In the genomic region with DNA sequence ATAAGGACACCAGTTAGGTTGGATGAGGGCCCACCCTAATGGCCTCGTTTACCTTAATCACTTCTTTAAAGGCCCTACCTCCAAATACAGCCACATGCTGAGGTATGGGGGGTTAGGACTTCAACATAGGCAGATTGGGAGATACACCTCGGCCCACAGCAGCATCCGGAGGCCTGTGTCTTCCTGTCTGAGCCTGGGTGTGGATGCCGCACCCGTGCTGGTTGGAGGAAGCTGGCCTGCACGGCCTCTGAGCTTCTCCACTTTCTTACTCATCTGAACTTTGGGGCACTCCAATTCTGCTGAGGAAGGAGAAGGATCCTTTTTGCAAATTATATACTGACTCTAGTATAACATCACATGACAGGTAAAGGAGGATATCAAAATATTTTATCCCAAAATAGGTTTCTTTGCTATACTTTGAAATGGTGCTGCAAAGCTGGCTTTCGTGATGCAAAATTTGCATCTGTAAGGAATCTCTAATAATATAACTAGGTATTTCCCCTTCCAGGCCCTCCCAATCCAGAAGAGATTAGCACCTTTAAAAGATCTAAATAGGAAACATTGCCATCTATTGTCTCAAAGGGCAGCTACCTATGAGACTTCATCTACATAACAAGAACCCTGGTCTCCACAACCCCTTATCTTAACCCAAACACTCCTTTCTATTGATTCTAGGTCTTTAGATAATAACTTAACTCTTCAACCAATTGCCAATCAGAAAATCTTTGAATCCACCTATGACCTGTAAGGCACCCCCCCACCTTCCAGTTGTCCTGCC, we compare ENCODE assay signal across 24 cellular contexts.
DNase-seq lines count a peak whose midpoint lies in the region; ATAC-seq, FAIRE-seq and TF ChIP-seq lines count a peak whose summit lies in the region.
"Had no signal": no experiment of that assay in that cellular context is flagged by ENCODE, and none has a peak within 500 bp of the region (broad histone marks: within the 10 kb centered on the region; RNA-seq: fewer than 3 reads in every experiment).

No MANE protein-coding gene starts in this region.

- peaks cover 11% of the 10 kb centered on the region for H3K27me3 Mint-ChIP-seq in activated T-helper 17 cell treated with anti-CD3 and anti-CD28 coated beads, Interleukin-2, amount 50 U/mL, for 72 hours

- H3K36me3 ChIP-seq in pancreas, result no peaks in the 10 kb centered on the region

- no peak for ATAC-seq in Right ventricle myocardium inferior
- ATAC-seq in left cardiac atrium, result no peak
- ATAC-seq in activated T-helper 17 cell treated with anti-CD3 and anti-CD28 coated beads, Interleukin-2, amount 50 U/mL, for 72 hours (replicated peaks), result no peak
- no peak for ATAC-seq in HG03175 (IDR thresholded peaks at IDR 0.05; ENCODE audit: unreplicated experiment)
- no peak for ATAC-seq in pancreas
- ATAC-seq: CD8-positive, alpha-beta T cell had no signal

- no peak overlapping the region for H3K4me3 Mint-ChIP-seq in activated T-helper 17 cell treated with anti-CD3 and anti-CD28 coated beads, Interleukin-2, amount 50 U/mL, for 72 hours
- H3K4me3 Mint-ChIP-seq: CD8-positive, alpha-beta T cell had no signal

- H3K9me3 ChIP-seq in iPS-18c (ENCODE audit: control insufficient read depth, insufficient read depth, low read length) (peaks cover 7% of the 10 kb centered on the region), pancreas (no peaks in the 10 kb centered on the region)

- H3K4me3 ChIP-seq in iPS-18c (ENCODE audit: insufficient read depth, low read depth, low read length), result peak overlapping the region; percentile 2; the same call in 1 of the 2 replicates
- no peak overlapping the region for H3K4me3 ChIP-seq in pancreas
- H3K4me3 ChIP-seq: GM23248 had no signal

- no peaks in the 10 kb centered on the region for H3K36me3 Mint-ChIP-seq in activated T-helper 17 cell treated with anti-CD3 and anti-CD28 coated beads, Interleukin-2, amount 50 U/mL, for 72 hours (ENCODE audit: low read depth)
- H3K36me3 Mint-ChIP-seq: CD8-positive, alpha-beta T cell had no signal

- TF ChIP-seq CTCF in pancreas (IDR thresholded peaks at IDR 0.05), result no peak

- no peaks in the 10 kb centered on the region for H3K4me1 ChIP-seq in pancreas

- H3K4me1 Mint-ChIP-seq in activated T-helper 17 cell treated with anti-CD3 and anti-CD28 coated beads, Interleukin-2, amount 50 U/mL, for 72 hours, result no peaks in the 10 kb centered on the region

- WGBS in pancreas, 2 donors, result 80 to 82% methylated on average over 7 of the region's 7 CpGs

- DNase-seq in Right ventricle myocardium inferior (ENCODE audit: missing footprints) (peak; percentile 56), left cardiac atrium (no peak), HT-29 (ENCODE audit: low spot score) (no peak), A172 (ENCODE audit: low spot score) (no peak), pancreas (no peak)
- DNase-seq: AML-193; C1 segment of cervical spinal cord; CD8-positive, alpha-beta T cell; DND-41; GM23248; Kasumi-1; NCI-H1694; NCI-H2081; NCI-H2171; NCI-H345; NCI-H524 treated with DMSO at 0.1 percent for 48 hours; NCI-H82; Right ventricle myocardium superior had no signal

- intact Hi-C loops in Right ventricle myocardium inferior (cut with DNase I), result no loop called here
- intact Hi-C loops in left cardiac atrium (cut with DNase I), result no loop called here
- intact Hi-C loops in pancreas (cut with DNase I), result no loop called here

- peak overlapping the region; percentile 11 for H3K27ac Mint-ChIP-seq in activated T-helper 17 cell treated with anti-CD3 and anti-CD28 coated beads, Interleukin-2, amount 50 U/mL, for 72 hours
- H3K27ac Mint-ChIP-seq: CD8-positive, alpha-beta T cell had no signal

- H3K27me3 ChIP-seq in pancreas, result no peaks in the 10 kb centered on the region

- H3K9me3 Mint-ChIP-seq in activated T-helper 17 cell treated with anti-CD3 and anti-CD28 coated beads, Interleukin-2, amount 50 U/mL, for 72 hours, result no peaks in the 10 kb centered on the region
- H3K9me3 Mint-ChIP-seq: CD8-positive, alpha-beta T cell had no signal

- FAIRE-seq in pancreas (lab: Jason Lieb, UNC), result no peak
- FAIRE-seq: GM12891 had no signal

- no peak overlapping the region for H3K27ac ChIP-seq in pancreas
- H3K27ac ChIP-seq: 22Rv1, GM23248, HL-60 had no signal
